ENCODE assay signal across 1 cellular context in the genomic region with DNA sequence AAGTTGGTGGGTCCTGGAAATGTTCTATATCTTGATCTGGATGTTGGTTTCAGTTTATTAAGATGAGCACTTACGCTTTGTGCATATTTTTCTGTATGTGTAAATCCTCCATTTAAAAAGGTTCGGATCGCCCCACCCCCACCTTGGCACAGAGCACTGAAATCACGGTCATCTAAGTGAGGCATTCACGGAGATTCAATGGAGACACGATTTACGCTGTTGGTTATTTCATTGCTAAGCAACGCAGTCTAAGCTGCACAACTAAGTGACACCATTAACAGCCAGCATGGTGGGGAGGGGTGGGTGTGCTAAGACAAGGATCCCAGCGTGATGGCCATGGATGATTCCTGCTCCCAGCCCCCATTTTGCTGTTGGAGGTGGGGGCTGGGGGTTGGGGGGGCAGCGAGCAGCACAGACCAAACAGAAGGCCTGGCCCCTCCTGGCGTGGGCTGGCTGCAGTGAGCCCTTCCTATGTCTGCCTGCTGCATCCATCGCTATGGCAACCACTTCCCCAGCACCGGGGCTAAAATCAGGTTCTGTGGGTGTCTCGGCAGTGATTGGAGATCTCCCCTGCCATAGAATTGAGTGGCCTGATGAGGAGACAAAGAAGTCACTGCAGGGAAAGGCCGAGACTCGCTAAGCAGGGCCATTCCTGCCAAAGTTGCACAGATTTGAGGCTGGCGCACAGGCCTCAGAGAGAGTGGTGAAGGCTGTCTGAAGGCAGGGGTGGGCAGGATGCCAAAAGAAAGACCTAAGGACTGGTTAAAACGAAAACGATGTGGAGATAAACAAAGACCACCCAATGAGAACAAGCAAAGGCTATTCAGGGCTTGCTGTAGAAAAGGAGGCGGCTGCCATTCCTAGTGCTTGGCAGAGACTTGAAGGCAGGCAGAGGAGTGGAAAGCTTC.
TF ChIP-seq lines count a peak whose summit lies in the region.

No MANE protein-coding gene starts in this region.

TF ChIP-seq in H1, 55 proteins besides CTCF, POLR2A, EP300 and RAD21:
- no peak for TF ChIP-seq SP2 (IDR thresholded peaks at IDR 0.05; ENCODE audit: low read length)
- TF ChIP-seq BCL11A (IDR thresholded peaks at IDR 0.05; ENCODE audit: low read depth in 2 of 2, low read length in 2 of 2), result no peak
- no peak for TF ChIP-seq RFX5 (IDR thresholded peaks at IDR 0.05; ENCODE audit: borderline replicate concordance, low read depth, low read length)
- TF ChIP-seq TCF12 (IDR thresholded peaks at IDR 0.05; ENCODE audit: low read depth, low read length), result no peak
- TF ChIP-seq, protein P1, sequence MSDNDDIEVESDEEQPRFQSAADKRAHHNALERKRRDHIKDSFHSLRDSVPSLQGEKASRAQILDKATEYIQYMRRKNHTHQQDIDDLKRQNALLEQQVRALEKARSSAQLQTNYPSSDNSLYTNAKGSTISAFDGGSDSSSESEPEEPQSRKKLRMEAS (IDR thresholded peaks at IDR 0.05), result no peak
- TF ChIP-seq TAF7 (optimal IDR thresholded peaks at IDR 0.05; ENCODE audit: borderline replicate concordance, low read depth, low read length), result no peak
